In genomic region chr17:6993613-6994056, GRCh38 we compare ENCODE assay signal across 1 cellular context.
TF ChIP-seq lines count a peak whose summit lies in the region.
"Not testable (repeated sequence)": the region's sequence is repeated elsewhere in the genome, so short reads cannot be mapped to it uniquely, and the experiment has no call there.

No MANE protein-coding gene starts in this region.

TF ChIP-seq in K562, 482 proteins besides CTCF, POLR2A, EP300 and RAD21 (continues in another document):
- TF ChIP-seq EHMT2 (IDR thresholded peaks at IDR 0.05) (0 out of 2 replicates have a peak, but pooled peaks have one; percentile 26), PML (IDR thresholded peaks at IDR 0.05; ENCODE audit: low read length) (peak; percentile 94), TEAD4 (IDR thresholded peaks at IDR 0.05; ENCODE audit: low read length) (peak; percentile 96), DACH1 (IDR thresholded peaks at IDR 0.05; ENCODE audit: partially characterized antibody) (peak; percentile 24), LEF1 (IDR thresholded peaks at IDR 0.05) (peak; percentile 93; the same call in 1 of the 2 replicates), SOX6 (IDR thresholded peaks at IDR 0.05) (peak; percentile 98), TCF3 (CRISPR knock-in tag; IDR thresholded peaks at IDR 0.05) (peak; percentile 96), MEF2A (IDR thresholded peaks at IDR 0.05; ENCODE audit: control insufficient read depth, low read depth, low read length) (peak; percentile 91), FOXJ2 (tag; IDR thresholded peaks at IDR 0.05) (0 out of 2 replicates have a peak, but pooled peaks have one; percentile 38), PKNOX1 (IDR thresholded peaks at IDR 0.05) (peak; percentile 66), ARNT (IDR thresholded peaks at IDR 0.05) (peak; percentile 66 to 74; a peak in 2 of 4 replicates), ATF7 (IDR thresholded peaks at IDR 0.05) (peak; percentile 30; the same call in 1 of the 2 replicates), NCOA1 (IDR thresholded peaks at IDR 0.05; ENCODE audit: low read depth) (peak; percentile 78), BCOR (IDR thresholded peaks at IDR 0.05) (peak; percentile 89), STAT5A (IDR thresholded peaks at IDR 0.05; ENCODE audit: borderline replicate concordance, low read length) (peak; percentile 85), ZNF639 (CRISPR knock-in tag; conservative IDR thresholded peaks at IDR 0.05 in 1 of 2, IDR thresholded peaks at IDR 0.05 in 1 of 2) (peak in 1 of 2 experiments; percentile 56; a peak in 2 of 4 replicates), SPI1 (IDR thresholded peaks at IDR 0.05; ENCODE audit: borderline replicate concordance, low read depth, low read length) (0 out of 2 replicates have a peak, but pooled peaks have one; percentile 9), SMAD3 (CRISPR knock-in tag; conservative IDR thresholded peaks at IDR 0.05) (0 out of 2 replicates have a peak, but pooled peaks have one; percentile 10), FOXM1 (IDR thresholded peaks at IDR 0.05; ENCODE audit: low read depth) (peak; percentile 94), KDM1A (IDR thresholded peaks at IDR 0.05) (peak; percentile 81 to 83), NONO (IDR thresholded peaks at IDR 0.05; ENCODE audit: low read depth in 2 of 2, low read length in 1 of 2) (peak in 1 of 2 experiments; percentile 46; a peak in 1 of 4 replicates), ADNP (tag; IDR thresholded peaks at IDR 0.05) (peak; percentile 76), CBFA2T2 (conservative IDR thresholded peaks at IDR 0.05) (peak; percentile 97), GATAD2B (IDR thresholded peaks at IDR 0.05; ENCODE audit: borderline replicate concordance) (peak; percentile 82), ATF1 (tag; IDR thresholded peaks at IDR 0.05) (peak; percentile 37; the same call in 1 of the 2 replicates), ZMIZ1 (IDR thresholded peaks at IDR 0.05; ENCODE audit: low read depth in 2 of 2, low read length in 2 of 2) (peak in 1 of 2 experiments; percentile 83; a peak in 1 of 4 replicates), EP400 (IDR thresholded peaks at IDR 0.05) (peak; percentile 56; the same call in 1 of the 2 replicates), NBN (IDR thresholded peaks at IDR 0.05; ENCODE audit: low read depth) (peak; percentile 81; the same call in 1 of the 2 replicates), MTA2 (IDR thresholded peaks at IDR 0.05; ENCODE audit: low read depth) (peak; percentile 95), ILF3 (IDR thresholded peaks at IDR 0.05; ENCODE audit: borderline replicate concordance) (0 out of 2 replicates have a peak, but pooled peaks have one; percentile 45), JUND (IDR thresholded peaks at IDR 0.05; ENCODE audit: borderline replicate concordance, low read depth, low read length) (peak; percentile 43; the same call in 1 of the 2 replicates), CBX3 (IDR thresholded peaks at IDR 0.05; ENCODE audit: borderline replicate concordance in 1 of 2, low read length in 2 of 2) (0 out of 3 replicates have a peak, but pooled peaks of 1 of the 2 experiments have one; percentile 37), KLF16 (IDR thresholded peaks at IDR 0.05) (peak; percentile 95), SMARCC2 (IDR thresholded peaks at IDR 0.05; ENCODE audit: low read depth) (peak; percentile 83), SMARCE1 (IDR thresholded peaks at IDR 0.05) (peak; percentile 89), DPF2 (IDR thresholded peaks at IDR 0.05) (peak; percentile 95), TBL1XR1 (IDR thresholded peaks at IDR 0.05; ENCODE audit: low read length in 2 of 2) (peak in 1 of 2 experiments; percentile 88; a peak in 2 of 4 replicates), SMAD4 (CRISPR knock-in tag; conservative IDR thresholded peaks at IDR 0.05) (peak; percentile 81), HMGN3 (IDR thresholded peaks at IDR 0.05; ENCODE audit: borderline replicate concordance, extremely low read depth, insufficient read length, low read depth, low read length) (peak; percentile 56), HLTF (IDR thresholded peaks at IDR 0.05) (peak; percentile 63; the same call in 1 of the 2 replicates), MEF2D (tag; conservative IDR thresholded peaks at IDR 0.05; ENCODE audit: low read depth) (peak; percentile 94), ZNF175 (CRISPR knock-in tag; IDR thresholded peaks at IDR 0.05; ENCODE audit: low read depth) (peak; percentile 71), ZBTB11 (CRISPR knock-in tag; IDR thresholded peaks at IDR 0.05) (peak in 1 of 3 experiments; percentile 55; a peak in 1 of 6 replicates), SMARCA5 (IDR thresholded peaks at IDR 0.05) (peak; percentile 65; the same call in 1 of the 2 replicates), CCNT2 (IDR thresholded peaks at IDR 0.05; ENCODE audit: borderline replicate concordance, extremely low read depth, insufficient read length, low read depth, low read length) (peak; percentile 87), MEIS2 (IDR thresholded peaks at IDR 0.05; ENCODE audit: partially characterized antibody) (peak; percentile 94), ZNF384 (IDR thresholded peaks at IDR 0.05; ENCODE audit: low read depth, low read length) (peak; percentile 42; the same call in 1 of the 2 replicates)
- TF ChIP-seq TEAD4 (CRISPR knock-in tag; IDR thresholded peaks at IDR 0.05; ENCODE audit: borderline replicate concordance); FOXM1 (CRISPR knock-in tag; IDR thresholded peaks at IDR 0.05; ENCODE audit: low read depth); ATF1 (CRISPR knock-in tag; IDR thresholded peaks at IDR 0.05); JUND (tag; IDR thresholded peaks at IDR 0.05; ENCODE audit: borderline replicate concordance, low read depth, low read length): not testable (repeated sequence)
- TF ChIP-seq, protein P1, sequence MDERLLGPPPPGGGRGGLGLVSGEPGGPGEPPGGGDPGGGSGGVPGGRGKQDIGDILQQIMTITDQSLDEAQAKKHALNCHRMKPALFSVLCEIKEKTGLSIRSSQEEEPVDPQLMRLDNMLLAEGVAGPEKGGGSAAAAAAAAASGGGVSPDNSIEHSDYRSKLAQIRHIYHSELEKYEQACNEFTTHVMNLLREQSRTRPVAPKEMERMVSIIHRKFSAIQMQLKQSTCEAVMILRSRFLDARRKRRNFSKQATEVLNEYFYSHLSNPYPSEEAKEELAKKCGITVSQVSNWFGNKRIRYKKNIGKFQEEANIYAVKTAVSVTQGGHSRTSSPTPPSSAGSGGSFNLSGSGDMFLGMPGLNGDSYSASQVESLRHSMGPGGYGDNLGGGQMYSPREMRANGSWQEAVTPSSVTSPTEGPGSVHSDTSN (CRISPR knock-in tag; IDR thresholded peaks at IDR 0.05; ENCODE audit: low read depth): not testable (repeated sequence)
- TF ChIP-seq, protein P1 (tag; conservative IDR thresholded peaks at IDR 0.05; ENCODE audit: low read depth): peak; percentile 78
- TF ChIP-seq, protein P2, sequence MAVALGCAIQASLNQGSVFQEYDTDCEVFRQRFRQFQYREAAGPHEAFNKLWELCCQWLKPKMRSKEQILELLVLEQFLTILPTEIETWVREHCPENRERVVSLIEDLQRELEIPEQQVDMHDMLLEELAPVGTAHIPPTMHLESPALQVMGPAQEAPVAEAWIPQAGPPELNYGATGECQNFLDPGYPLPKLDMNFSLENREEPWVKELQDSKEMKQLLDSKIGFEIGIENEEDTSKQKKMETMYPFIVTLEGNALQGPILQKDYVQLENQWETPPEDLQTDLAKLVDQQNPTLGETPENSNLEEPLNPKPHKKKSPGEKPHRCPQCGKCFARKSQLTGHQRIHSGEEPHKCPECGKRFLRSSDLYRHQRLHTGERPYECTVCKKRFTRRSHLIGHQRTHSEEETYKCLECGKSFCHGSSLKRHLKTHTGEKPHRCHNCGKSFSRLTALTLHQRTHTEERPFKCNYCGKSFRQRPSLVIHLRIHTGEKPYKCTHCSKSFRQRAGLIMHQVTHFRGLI (CRISPR knock-in tag; IDR thresholded peaks at IDR 0.05): 0 out of 2 replicates have a peak, but pooled peaks have one; percentile 4
- TF ChIP-seq, protein P3, sequence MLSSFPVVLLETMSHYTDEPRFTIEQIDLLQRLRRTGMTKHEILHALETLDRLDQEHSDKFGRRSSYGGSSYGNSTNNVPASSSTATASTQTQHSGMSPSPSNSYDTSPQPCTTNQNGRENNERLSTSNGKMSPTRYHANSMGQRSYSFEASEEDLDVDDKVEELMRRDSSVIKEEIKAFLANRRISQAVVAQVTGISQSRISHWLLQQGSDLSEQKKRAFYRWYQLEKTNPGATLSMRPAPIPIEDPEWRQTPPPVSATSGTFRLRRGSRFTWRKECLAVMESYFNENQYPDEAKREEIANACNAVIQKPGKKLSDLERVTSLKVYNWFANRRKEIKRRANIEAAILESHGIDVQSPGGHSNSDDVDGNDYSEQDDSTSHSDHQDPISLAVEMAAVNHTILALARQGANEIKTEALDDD (IDR thresholded peaks at IDR 0.05): peak; percentile 49
- TF ChIP-seq, protein P4, sequence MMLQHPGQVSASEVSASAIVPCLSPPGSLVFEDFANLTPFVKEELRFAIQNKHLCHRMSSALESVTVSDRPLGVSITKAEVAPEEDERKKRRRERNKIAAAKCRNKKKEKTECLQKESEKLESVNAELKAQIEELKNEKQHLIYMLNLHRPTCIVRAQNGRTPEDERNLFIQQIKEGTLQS (IDR thresholded peaks at IDR 0.05): peak; percentile 19; the same call in 1 of the 2 replicates
- TF ChIP-seq, protein P4 (CRISPR knock-in tag; conservative IDR thresholded peaks at IDR 0.05): not testable (repeated sequence)
